10 cellular contexts compared by ENCODE assay signal in genomic region chr7:44572771-44573170, GRCh38. TPM values are rescaled to one million over a fixed set of nuclear protein-coding genes. Genes with fewer than 3 reads are reported as not detected.
A peak's percentile ranks its signal among the peaks of the same experiment; 100 is the strongest.
DNase-seq lines count a peak whose midpoint lies in the region; ATAC-seq, FAIRE-seq and TF ChIP-seq lines count a peak whose summit lies in the region.
"Had no signal": no experiment of that assay in that cellular context is flagged by ENCODE, and none has a peak within 500 bp of the region (broad histone marks: within the 10 kb centered on the region; RNA-seq: fewer than 3 reads in every experiment).

No MANE protein-coding gene starts in this region.

- no peaks in the 10 kb centered on the region for H3K9me3 ChIP-seq in Karpas-422 (ENCODE audit: low read length)

- H3K4me3 ChIP-seq in AG09309 (ENCODE audit: control insufficient read depth, low read depth, low read length) (peak overlapping the region; percentile 88), Karpas-422 (ENCODE audit: low read length) (peak overlapping the region; percentile 87), dorsolateral prefrontal cortex (peak overlapping the region; percentile 60 to 100 (median 96))

- ATAC-seq in natural killer cell treated with Interleukin-12 subunit alpha and Interleukin-12 subunit beta and Interleukin-15 and Interleukin-18, amount 100 ng/mL, for 72 hours, result no peak
- ATAC-seq in GM18867 (IDR thresholded peaks at IDR 0.05; ENCODE audit: unreplicated experiment), result no peak

- peak overlapping the region; percentile 95 for H3K9ac ChIP-seq in Karpas-422 (ENCODE audit: low read length)

- peak overlapping the region; percentile 95 to 99 for H3K27ac Mint-ChIP-seq in natural killer cell treated with Interleukin-12 subunit alpha and Interleukin-12 subunit beta and Interleukin-15 and Interleukin-18, amount 100 ng/mL, for 72 hours

- H3K36me3 Mint-ChIP-seq in natural killer cell treated with Interleukin-12 subunit alpha and Interleukin-12 subunit beta and Interleukin-15 and Interleukin-18, amount 100 ng/mL, for 72 hours, result peaks cover 11% of the 10 kb centered on the region

- peaks cover 37% of the 10 kb centered on the region for H3K79me2 ChIP-seq in Karpas-422 (ENCODE audit: low read length)

- no peaks in the 10 kb centered on the region for H3K9me3 Mint-ChIP-seq in natural killer cell treated with Interleukin-12 subunit alpha and Interleukin-12 subunit beta and Interleukin-15 and Interleukin-18, amount 100 ng/mL, for 72 hours

- no peaks in the 10 kb centered on the region for H3K9me2 ChIP-seq in Karpas-422 (replicated peaks; ENCODE audit: insufficient read depth, low read length)

- H3K27me3 Mint-ChIP-seq in natural killer cell treated with Interleukin-12 subunit alpha and Interleukin-12 subunit beta and Interleukin-15 and Interleukin-18, amount 100 ng/mL, for 72 hours, result no peaks in the 10 kb centered on the region

- H3K4me1 ChIP-seq in Karpas-422 (ENCODE audit: low read length), result peaks cover 23% of the 10 kb centered on the region

- H2AFZ ChIP-seq in Karpas-422 (ENCODE audit: low read length), result no peak overlapping the region

- peak overlapping the region; percentile 96 for H3K4me3 Mint-ChIP-seq in natural killer cell treated with Interleukin-12 subunit alpha and Interleukin-12 subunit beta and Interleukin-15 and Interleukin-18, amount 100 ng/mL, for 72 hours

- TF ChIP-seq CTCF in AG09309 (IDR thresholded peaks at IDR 0.05; ENCODE audit: control insufficient read depth, insufficient read depth, low read depth, low read length, missing control alignments) (no peak), dorsolateral prefrontal cortex (IDR thresholded peaks at IDR 0.05 in 54 of 56, conservative IDR thresholded peaks at IDR 0.05 in 2 of 56; ENCODE audit: low read depth in 1 of 56, partially characterized antibody in 56 of 56) (no peak)

- 0 out of 2 replicates have a peak, but pooled peaks cover 3% of the 10 kb centered on the region for H4K20me1 ChIP-seq in Karpas-422 (ENCODE audit: insufficient read depth, low read depth, low read length)

- DNase-seq in AG09309 (ENCODE audit: low read depth) (no peak), Karpas-422 (no peak), dorsolateral prefrontal cortex (no peak), RCC 7860 (ENCODE audit: low spot score) (no peak), 8988T (no peak), islet precursor cell (no peak)
- DNase-seq in natural killer cell treated with Interleukin-12 subunit alpha and Interleukin-12 subunit beta and Interleukin-15 and Interleukin-18, amount 100 ng/mL, for 72 hours (ENCODE audit: low spot score), result no peak
- DNase-seq: cortex of kidney, NCI-H2107 had no signal

- FAIRE-seq in RCC 7860 (lab: Jason Lieb, UNC), result no peak

- H3K27ac ChIP-seq in Karpas-422 (ENCODE audit: low read length), result peak overlapping the region; percentile 28; the same call in 1 of the 2 replicates
- peak overlapping the region in 2 of 59 donors; percentile 88 to 90 for H3K27ac ChIP-seq in dorsolateral prefrontal cortex

- H3K27me3 ChIP-seq in Karpas-422 (ENCODE audit: low read length) (no peaks in the 10 kb centered on the region), dorsolateral prefrontal cortex (no peaks in the 10 kb centered on the region)

- intact Hi-C loops in dorsolateral prefrontal cortex (cut with DNase I), result loop anchor here (2.0 to 5.0 kb wide), 3 partner anchors 80 to 500 kb away; partner anchors contain the start of gene NUDCD3 (in 2 of the 2)

- peaks cover 33% of the 10 kb centered on the region for H3K36me3 ChIP-seq in Karpas-422 (ENCODE audit: insufficient read depth, low read length)

- H3K4me2 ChIP-seq in Karpas-422 (ENCODE audit: low read depth, low read length, poor library complexity, severe bottlenecking), result peak overlapping the region; percentile 79

- H3K4me1 Mint-ChIP-seq in natural killer cell treated with Interleukin-12 subunit alpha and Interleukin-12 subunit beta and Interleukin-15 and Interleukin-18, amount 100 ng/mL, for 72 hours (ENCODE audit: low read depth in 2 of 2), result peaks cover 30 to 38% of the 10 kb centered on the region in 2 donors

RNA-seq across cellular contexts. Expression of gene DDX56, which starts 0.9 kb away (rescaled TPM):
- total RNA-seq in Karpas-422 (2014; rRNA removed; shearing (Covaris generic); ENCODE audit: low replicate concordance), result 66.8 and 73.3 TPM in 2 replicates
- 10 to 100 TPM; 38.1 to 83.2 (median 61.5) TPM for total RNA-seq in dorsolateral prefrontal cortex
- total RNA-seq in natural killer cell treated with Interleukin-12 subunit alpha and Interleukin-12 subunit beta and Interleukin-15 and Interleukin-18, amount 100 ng/mL, for 72 hours, result 100 to 1,000 TPM in 1 of 2 donors, 10 to 100 TPM in 1; 99.7 to 208 TPM

RNA-seq across cellular contexts. Expression of gene TMED4, which starts 9.3 kb away (rescaled TPM):
- total RNA-seq in Karpas-422 (2014; rRNA removed; shearing (Covaris generic); ENCODE audit: low replicate concordance), result 62.0 and 66.2 TPM in 2 replicates
- total RNA-seq in dorsolateral prefrontal cortex, result 10 to 100 TPM; 53.4 to 91.7 (median 69.9) TPM
- 100 to 1,000 TPM in 1 of 2 donors, 10 to 100 TPM in 1; 97.9 to 104 TPM for total RNA-seq in natural killer cell treated with Interleukin-12 subunit alpha and Interleukin-12 subunit beta and Interleukin-15 and Interleukin-18, amount 100 ng/mL, for 72 hours

RNA-seq across cellular contexts. Expression of gene NPC1L1, which starts 31.6 kb away (rescaled TPM):
- total RNA-seq in Karpas-422 (2014; rRNA removed; shearing (Covaris generic); ENCODE audit: low replicate concordance), result not detected in 2 replicates
- 1 to 10 TPM in 19 of 120 experiments, under 1 TPM in 74, not detected in 27; 0.07 to 6.0 (median 0.33) TPM for total RNA-seq in dorsolateral prefrontal cortex
- under 1 TPM in 1 of 2 donors, not detected in 1; 0.12 TPM for total RNA-seq in natural killer cell treated with Interleukin-12 subunit alpha and Interleukin-12 subunit beta and Interleukin-15 and Interleukin-18, amount 100 ng/mL, for 72 hours

RNA-seq across cellular contexts. Expression of gene OGDH, which starts 33.7 kb away (rescaled TPM):
- 24.9 and 34.9 TPM in 2 replicates for total RNA-seq in Karpas-422 (2014; rRNA removed; shearing (Covaris generic); ENCODE audit: low replicate concordance)
- 100 to 1,000 TPM in 116 of 120 experiments, 10 to 100 TPM in 4; 86.3 to 153 (median 120) TPM for total RNA-seq in dorsolateral prefrontal cortex
- 100 to 1,000 TPM in 1 of 2 donors, 10 to 100 TPM in 1; 84.8 to 116 TPM for total RNA-seq in natural killer cell treated with Interleukin-12 subunit alpha and Interleukin-12 subunit beta and Interleukin-15 and Interleukin-18, amount 100 ng/mL, for 72 hours
